Comparison of ENCODE assay signal across 19 cellular contexts in genomic region chr9:19481471-19481870, GRCh38.
A peak's percentile ranks its signal among the peaks of the same experiment; 100 is the strongest.
DNase-seq lines count a peak whose midpoint lies in the region; ATAC-seq and TF ChIP-seq lines count a peak whose summit lies in the region.
"Had no signal": no experiment of that assay in that cellular context is flagged by ENCODE, and none has a peak within 500 bp of the region (broad histone marks: within the 10 kb centered on the region; RNA-seq: fewer than 3 reads in every experiment).

No MANE protein-coding gene starts in this region.

- intact Hi-C loops in left ventricle myocardium superior (cut with micrococcal nuclease): no loop called here

- peaks cover 5% of the 10 kb centered on the region for H3K9me3 Mint-ChIP-seq in glutamatergic neuron (ENCODE audit: unreplicated experiment)

- no peak overlapping the region for H3K27ac Mint-ChIP-seq in glutamatergic neuron (ENCODE audit: unreplicated experiment)

- H3K4me1 Mint-ChIP-seq in glutamatergic neuron (ENCODE audit: low read depth, unreplicated experiment): peaks cover 3% of the 10 kb centered on the region

- ATAC-seq in left ventricle myocardium superior (peak; percentile 93), GM21381 (IDR thresholded peaks at IDR 0.05; ENCODE audit: unreplicated experiment) (no peak)
- ATAC-seq: PC-3 had no signal

- H3K36me3 Mint-ChIP-seq in glutamatergic neuron (ENCODE audit: unreplicated experiment): no peaks in the 10 kb centered on the region

- DNase-seq in DMS 273 (lab: John Stamatoyannopoulos, UW; ENCODE audit: unreplicated experiment) (peak; percentile 31), DMS 273 treated with DMSO at 0.1 percent for 48 hours (lab: John Stamatoyannopoulos, UW) (no peak), left ventricle myocardium superior (peak; percentile 66), substantia nigra (lab: John Stamatoyannopoulos, UW) (peak in 10 of 49 donors; percentile 12 to 40 (median 24)), glutamatergic neuron (no peak), NOMO-1 (lab: John Stamatoyannopoulos, UW; ENCODE audit: unreplicated experiment in 2 of 2) (no peak)
- DNase-seq: AML-193, DMS79 treated with DMSO at 0.1 percent for 48 hours, KBM-7, NCI-H1417, NCI-H187, NCI-H226, NCI-H524 treated with DMSO at 0.1 percent for 48 hours, PC-3, RPMI8226 had no signal

- H3K4me3 Mint-ChIP-seq in glutamatergic neuron (ENCODE audit: unreplicated experiment): no peak overlapping the region

- peaks cover 14% of the 10 kb centered on the region for H3K27me3 Mint-ChIP-seq in glutamatergic neuron (ENCODE audit: unreplicated experiment)

- peak overlapping the region; percentile 99 for H3K27ac ChIP-seq in cingulate gyrus (ENCODE audit: low read depth, low read length)
- H3K27ac ChIP-seq in substantia nigra (ENCODE audit: low read depth, low read length, poor library complexity, severe bottlenecking): peak overlapping the region; percentile 98
- H3K27ac ChIP-seq: 22Rv1, C4-2B had no signal

- no peak for TF ChIP-seq CTCF in glutamatergic neuron (IDR thresholded peaks at IDR 0.05; ENCODE audit: partially characterized antibody, unreplicated experiment)

Comparison
In these comparisons a context has a peak if more than half of its experiments do, and no peak if none do; other contexts are left out.
1. DNase-seq: peak in DMS 273 (single experiment) and left ventricle myocardium superior (single experiment); none in DMS 273 treated with DMSO at 0.1 percent for 48 hours (single experiment), glutamatergic neuron (single experiment) and NOMO-1 (0 of 2).